16 cellular contexts compared by ENCODE assay signal in genomic region chr17:60326702-60327101, GRCh38.
"Had no signal": no experiment of that assay in that cellular context is flagged by ENCODE, and none has a peak within 500 bp of the region (broad histone marks: within the 10 kb centered on the region; RNA-seq: fewer than 3 reads in every experiment).

No MANE protein-coding gene starts in this region.

- DNase-seq: activated CD8-positive, alpha-beta memory T cell treated with anti-CD3 and anti-CD28 coated beads, Interleukin-2, amount 10 ng/mL, durations not matched to agents 7 days and 5 days; activated effector memory CD4-positive, alpha-beta T cell treated with Interleukin-2 at 50 U/mL for 16 hours; activated T-cell treated with anti-CD3 and anti-CD28 coated beads, Interleukin-2, amount 50 U/mL, for 24 hours; aorta; colonic mucosa; effector CD8-positive, alpha-beta T cell; gastrocnemius medialis; right cardiac atrium; stimulated activated naive B cell treated with anti-CD40 and anti-IgM and Interleukin-4, amounts not matched to agents 10 μg/mL and 1 μg/mL and 100 μg/mL, for 72 hours had no signal

- H3K4me1 ChIP-seq: colonic mucosa had no signal

- H3K4me1 Mint-ChIP-seq: activated CD8-positive, alpha-beta memory T cell treated with anti-CD3 and anti-CD28 coated beads, Interleukin-2, amount 10 ng/mL, durations not matched to agents 7 days and 5 days had no signal

- H3K9me3 ChIP-seq: colonic mucosa, gastrocnemius medialis, neutrophil had no signal

- H3K36me3 ChIP-seq: colonic mucosa had no signal

- H3K4me3 ChIP-seq: colonic mucosa, gastrocnemius medialis had no signal

- ATAC-seq: activated CD8-positive, alpha-beta memory T cell treated with anti-CD3 and anti-CD28 coated beads, Interleukin-2, amount 10 ng/mL, durations not matched to agents 7 days and 5 days; gastrocnemius medialis; stimulated activated naive B cell treated with anti-CD40 and anti-IgM and Interleukin-4, amounts not matched to agents 10 μg/mL and 1 μg/mL and 100 μg/mL, for 72 hours had no signal

- FAIRE-seq: bronchial epithelial cell, keratinocyte had no signal

- H3K27me3 Mint-ChIP-seq: activated CD8-positive, alpha-beta memory T cell treated with anti-CD3 and anti-CD28 coated beads, Interleukin-2, amount 10 ng/mL, durations not matched to agents 7 days and 5 days; activated naive CD8-positive, alpha-beta T cell; activated T-cell treated with anti-CD3 and anti-CD28 coated beads, Interleukin-2, amount 50 U/mL, for 24 hours; progenitor cell of endocrine pancreas; stimulated activated naive B cell treated with anti-CD40 and anti-IgM and Interleukin-4, amounts not matched to agents 10 μg/mL and 1 μg/mL and 100 μg/mL, for 72 hours had no signal

- H3K9me3 Mint-ChIP-seq: activated T-cell treated with anti-CD3 and anti-CD28 coated beads, Interleukin-2, amount 50 U/mL, for 24 hours; stimulated activated naive B cell treated with anti-CD40 and anti-IgM and Interleukin-4, amounts not matched to agents 10 μg/mL and 1 μg/mL and 100 μg/mL, for 72 hours; T-helper 1 cell treated with Interleukin-12 subunit alpha and Interleukin-12 subunit beta and Interleukin-4 antibody, amounts not matched to agents 30 μg/mL and 1 μg/mL, for 36 hours had no signal

- H3K27ac Mint-ChIP-seq: activated CD8-positive, alpha-beta memory T cell treated with anti-CD3 and anti-CD28 coated beads, Interleukin-2, amount 10 ng/mL, durations not matched to agents 7 days and 5 days; activated naive CD8-positive, alpha-beta T cell; activated T-cell treated with anti-CD3 and anti-CD28 coated beads, Interleukin-2, amount 50 U/mL, for 24 hours; progenitor cell of endocrine pancreas; stimulated activated naive B cell treated with anti-CD40 and anti-IgM and Interleukin-4, amounts not matched to agents 10 μg/mL and 1 μg/mL and 100 μg/mL, for 72 hours; T-helper 1 cell treated with Interleukin-12 subunit alpha and Interleukin-12 subunit beta and Interleukin-4 antibody, amounts not matched to agents 30 μg/mL and 1 μg/mL, for 36 hours had no signal

- H3K27me3 ChIP-seq: colonic mucosa, gastrocnemius medialis, neutrophil had no signal

- H3K4me3 Mint-ChIP-seq: activated CD8-positive, alpha-beta memory T cell treated with anti-CD3 and anti-CD28 coated beads, Interleukin-2, amount 10 ng/mL, durations not matched to agents 7 days and 5 days; activated naive CD8-positive, alpha-beta T cell; activated T-cell treated with anti-CD3 and anti-CD28 coated beads, Interleukin-2, amount 50 U/mL, for 24 hours; stimulated activated naive B cell treated with anti-CD40 and anti-IgM and Interleukin-4, amounts not matched to agents 10 μg/mL and 1 μg/mL and 100 μg/mL, for 72 hours; T-helper 1 cell treated with Interleukin-12 subunit alpha and Interleukin-12 subunit beta and Interleukin-4 antibody, amounts not matched to agents 30 μg/mL and 1 μg/mL, for 36 hours had no signal

- H3K27ac ChIP-seq: colonic mucosa, epithelial cell of prostate, gastrocnemius medialis, neutrophil had no signal

- H3K36me3 Mint-ChIP-seq: activated naive CD8-positive, alpha-beta T cell had no signal
